10 cellular contexts compared by ENCODE assay signal in genomic region chr16:85602831-85603755, GRCh38. TPM values are rescaled to one million over a fixed set of nuclear protein-coding genes. Genes with fewer than 3 reads are reported as not detected.
DNase-seq lines count a peak whose midpoint lies in the region; ATAC-seq, FAIRE-seq and TF ChIP-seq lines count a peak whose summit lies in the region.
"Had no signal": no experiment of that assay in that cellular context is flagged by ENCODE, and none has a peak within 500 bp of the region (broad histone marks: within the 10 kb centered on the region; RNA-seq: fewer than 3 reads in every experiment).

No MANE protein-coding gene starts in this region.

- CTCF ChIA-PET in WTC11 (lab: Charles Lee), result interaction anchor here (0.7 to 4.6 kb wide), 13 partner anchors 8 to 187 kb away, joined by 3 to 26 read pairs (median 5); no protein-coding TSS in a partner anchor

- H3K36me3 Mint-ChIP-seq in WTC11, result no peaks in the 10 kb centered on the region

- H3K36me3 ChIP-seq in trophoblast cell (ENCODE audit: control insufficient read depth in 1 of 2, insufficient read depth in 2 of 2, low read length in 2 of 2) (peaks cover 4 to 10% of the 10 kb centered on the region in 2 experiments), kidney (ENCODE audit: control insufficient read depth in 1 of 2, insufficient read depth in 2 of 2, low read length in 2 of 2) (no peaks in the 10 kb centered on the region)
- H3K36me3 ChIP-seq: upper lobe of right lung had no signal

- intact Hi-C loops in kidney (cut with DNase I), result no loop called here

- H3K9ac ChIP-seq in trophoblast cell (ENCODE audit: low read length) (no peak overlapping the region), kidney (ENCODE audit: low read length in 2 of 2) (no peak overlapping the region)

- peak overlapping the region; percentile 14 for H3K4ac ChIP-seq in trophoblast cell (ENCODE audit: low read depth, low read length)

- peaks cover 80% of the 10 kb centered on the region for H3K4me1 Mint-ChIP-seq in WTC11

- FAIRE-seq in kidney (lab: Jason Lieb, UNC), result no peak

- H2BK120ac ChIP-seq in trophoblast cell (ENCODE audit: insufficient read depth, low read length, poor library complexity), result no peak overlapping the region

- no peak overlapping the region for H3K4me3 Mint-ChIP-seq in WTC11

- H4K91ac ChIP-seq in trophoblast cell (ENCODE audit: low read depth, low read length), result no peak overlapping the region

- H3K27ac ChIP-seq in trophoblast cell (ENCODE audit: low read depth, low read length) (no peak overlapping the region), kidney (ENCODE audit: low read depth in 2 of 2, low read length in 2 of 2) (peak overlapping the region in 1 of 2 donors; percentile 74)
- H3K27ac ChIP-seq: upper lobe of right lung had no signal

- H3K9me3 ChIP-seq in trophoblast cell (ENCODE audit: insufficient read depth, low read depth, low read length) (no peaks in the 10 kb centered on the region), kidney (ENCODE audit: control insufficient read depth in 1 of 2, low read length in 2 of 2) (no peaks in the 10 kb centered on the region)
- H3K9me3 ChIP-seq: upper lobe of right lung had no signal

- H4K12ac ChIP-seq in trophoblast cell (ENCODE audit: low read depth, low read length), result no peak overlapping the region

- H3K9me3 Mint-ChIP-seq in WTC11, result no peaks in the 10 kb centered on the region

- no peak overlapping the region for H2AK5ac ChIP-seq in trophoblast cell (ENCODE audit: low read length)

- peaks cover 2% of the 10 kb centered on the region for H3K79me1 ChIP-seq in trophoblast cell (ENCODE audit: low read length)

- H4K8ac ChIP-seq in trophoblast cell (ENCODE audit: low read depth, low read length), result no peak overlapping the region

- no peak overlapping the region for H3K4me3 ChIP-seq in trophoblast cell (ENCODE audit: low read depth, low read length)
- H3K4me3 ChIP-seq in kidney (ENCODE audit: low read length in 2 of 2), result no peak overlapping the region
- H3K4me3 ChIP-seq: upper lobe of right lung had no signal

- no peak overlapping the region for H2AFZ ChIP-seq in trophoblast cell (ENCODE audit: insufficient read depth, low read length, poor library complexity)

- H3K18ac ChIP-seq in trophoblast cell (ENCODE audit: low read length), result peak overlapping the region; percentile 5

- no peaks in the 10 kb centered on the region for H3K79me2 ChIP-seq in trophoblast cell (ENCODE audit: control insufficient read depth, insufficient read depth, low read length, poor library complexity)

- H3K23ac ChIP-seq in trophoblast cell (ENCODE audit: low read length), result no peak overlapping the region

- no peak overlapping the region for H2BK5ac ChIP-seq in trophoblast cell (ENCODE audit: low read depth, low read length, poor library complexity)

- H3K4me2 ChIP-seq in trophoblast cell (ENCODE audit: low read length), result no peak overlapping the region

- H3K4me1 ChIP-seq in trophoblast cell (ENCODE audit: control insufficient read depth in 1 of 2, insufficient read depth in 2 of 2, low read length in 2 of 2), result peaks cover 19 to 26% of the 10 kb centered on the region in 2 experiments
- H3K4me1 ChIP-seq in kidney (ENCODE audit: control insufficient read depth in 1 of 2, insufficient read depth in 1 of 2, low read depth in 1 of 2, low read length in 2 of 2), result peaks cover 12 to 19% of the 10 kb centered on the region in 2 donors

- POLR2A ChIA-PET in WTC11 (lab: Charles Lee), result interaction anchor here (0.6 kb wide), 1 partner anchor 855 kb away, joined by 5 read pairs; no protein-coding TSS in a partner anchor

- H3K27me3 ChIP-seq in trophoblast cell (ENCODE audit: insufficient read depth, low read length), result no peaks in the 10 kb centered on the region
- H3K27me3 ChIP-seq: upper lobe of right lung had no signal

- TF ChIP-seq CTCF in WTC11 (IDR thresholded peaks at IDR 0.05), result no peak
- TF ChIP-seq CTCF in kidney (IDR thresholded peaks at IDR 0.05; ENCODE audit: borderline replicate concordance, extremely low read depth, insufficient read depth), result no peak

- H2BK12ac ChIP-seq in trophoblast cell (ENCODE audit: low read length), result no peak overlapping the region

- no peaks in the 10 kb centered on the region for H3K27me3 Mint-ChIP-seq in WTC11 (ENCODE audit: low read depth)

- DNase-seq in DMS53 treated with DMSO at 0.1 percent for 48 hours (lab: John Stamatoyannopoulos, UW; ENCODE audit: unreplicated experiment) (peak; percentile 64), WTC11 (ENCODE audit: low spot score) (no peak), trophoblast cell (peak in 1 of 2 donors; percentile 14), kidney (no peak), NCI-H1694 (lab: John Stamatoyannopoulos, UW) (no peak), midbrain (lab: John Stamatoyannopoulos, UW) (no peak)
- DNase-seq: SW 1271, upper lobe of right lung had no signal

- ATAC-seq in HG02610 (IDR thresholded peaks at IDR 0.05; ENCODE audit: unreplicated experiment) (peak; percentile 41), WTC11 (no peak), GM18909 (IDR thresholded peaks at IDR 0.05; ENCODE audit: poor library complexity, unreplicated experiment) (no peak)

- no peak overlapping the region for H3K14ac ChIP-seq in trophoblast cell (ENCODE audit: low read length)

- WGBS in trophoblast cell (ENCODE audit: extremely low coverage, insufficient coverage, insufficient read length), result no CpG with 5 or more reads among the region's 23 CpGs

- peak overlapping the region; percentile 79; the same call in 1 of the 2 replicates for H3K27ac Mint-ChIP-seq in WTC11

TF ChIP-seq in WTC11, 78 proteins besides CTCF, POLR2A, EP300 and RAD21:
- TF ChIP-seq ZNF416 (CRISPR knock-in tag; IDR thresholded peaks at IDR 0.05) (no peak), EMX1 (CRISPR knock-in tag; IDR thresholded peaks at IDR 0.05) (0 out of 2 replicates have a peak, but pooled peaks have one; percentile 12), PRDM15 (CRISPR knock-in tag; IDR thresholded peaks at IDR 0.05) (no peak), HMGXB4 (CRISPR knock-in tag; IDR thresholded peaks at IDR 0.05) (0 out of 2 replicates have a peak, but pooled peaks have one; percentile 27), ETV6 (CRISPR knock-in tag; IDR thresholded peaks at IDR 0.05) (peak; percentile 47; the same call in 1 of the 2 replicates), GTF2I (CRISPR knock-in tag; conservative IDR thresholded peaks at IDR 0.05) (0 out of 2 replicates have a peak, but pooled peaks have one; percentile 36), PRRX2 (CRISPR knock-in tag; IDR thresholded peaks at IDR 0.05) (no peak), ZNF121 (CRISPR knock-in tag; IDR thresholded peaks at IDR 0.05) (peak; percentile 92)

RNA-seq across cellular contexts. Expression of gene GSE1, which starts 10.0 kb away (rescaled TPM):
- total RNA-seq in WTC11 (2021) (91.0 to 124 TPM (median 93.8 TPM) in 3 replicates), kidney (92.8 TPM)
- polyA plus RNA-seq in trophoblast cell (2013), result 175 and 188 TPM in 2 replicates
- 9.5 TPM for polyA plus RNA-seq in kidney (ENCODE audit: insufficient read depth, low read depth, low replicate concordance)
